ENCODE assay signal across 8 cellular contexts in the genomic region with DNA sequence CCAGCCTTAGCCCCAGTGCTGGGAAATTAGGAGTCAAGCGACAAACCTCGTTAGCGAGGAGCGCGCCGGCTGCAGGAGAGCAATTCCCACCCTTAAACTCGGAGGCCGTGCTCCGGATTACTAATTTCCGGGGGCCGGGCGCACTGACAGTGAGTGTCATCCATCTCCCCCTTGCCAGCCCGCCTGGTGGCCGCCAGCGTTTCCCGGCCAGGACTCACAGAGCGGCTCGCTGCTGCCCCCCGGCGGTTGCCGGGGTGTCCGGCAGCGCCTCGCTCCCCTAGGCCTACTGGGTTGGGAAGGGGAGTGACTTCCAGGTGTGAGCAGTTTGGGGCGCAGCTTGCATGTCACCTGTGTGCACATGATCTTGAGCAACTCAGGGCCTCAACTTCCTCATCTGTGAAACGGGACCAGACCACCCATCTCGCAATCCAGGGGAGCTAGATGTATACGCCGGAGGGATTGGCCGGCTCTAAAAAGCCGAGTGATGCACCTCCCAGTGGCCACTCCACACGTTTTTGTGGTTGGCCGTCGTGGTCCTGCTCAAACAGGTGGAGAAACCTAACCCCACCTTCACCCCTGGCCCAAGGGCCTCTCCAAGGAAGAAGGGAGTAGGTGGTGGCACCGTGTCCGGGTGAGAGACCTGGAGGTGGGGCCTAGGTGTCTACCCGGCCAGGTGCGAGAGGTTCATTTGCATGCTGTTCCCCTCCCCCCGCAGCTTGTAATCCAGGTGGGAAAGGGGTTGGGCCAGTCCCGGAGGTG. TPM values are rescaled to one million over a fixed set of nuclear protein-coding genes. Genes with fewer than 3 reads are reported as not detected.
DNase-seq lines count a peak whose midpoint lies in the region; ATAC-seq and TF ChIP-seq lines count a peak whose summit lies in the region.

No MANE protein-coding gene starts in this region.

- H3K27me3 Mint-ChIP-seq in CD14-positive monocyte (ENCODE audit: low read depth in 3 of 3) (peaks cover 4 to 13% (median 7%) of the 10 kb centered on the region in 3 donors), neural progenitor cell (ENCODE audit: insufficient read depth, low read depth) (peaks cover 21% of the 10 kb centered on the region)
- H3K27me3 Mint-ChIP-seq in stimulated activated naive CD8-positive, alpha-beta T cell treated with anti-CD3 and anti-CD28 coated beads, Interleukin-15, amount 100 ng/mL, for 72 hours: no peaks in the 10 kb centered on the region

- H3F3A ChIP-seq in neural progenitor cell (ENCODE audit: low read depth): peaks cover 78% of the 10 kb centered on the region

- TF ChIP-seq CTCF in CD14-positive monocyte (IDR thresholded peaks at IDR 0.05) (peak; percentile 99), neural progenitor cell (IDR thresholded peaks at IDR 0.05) (peak; percentile 91)

- no peaks in the 10 kb centered on the region for H3K9me3 ChIP-seq in neural progenitor cell (ENCODE audit: low read depth)

- peak; percentile 37 for ATAC-seq in GM21423 (IDR thresholded peaks at IDR 0.05; ENCODE audit: unreplicated experiment)
- ATAC-seq in stimulated activated naive CD8-positive, alpha-beta T cell treated with anti-CD3 and anti-CD28 coated beads, Interleukin-15, amount 100 ng/mL, for 72 hours: peak; percentile 72

- H3K4me3 Mint-ChIP-seq in CD14-positive monocyte (peak overlapping the region; percentile 67 to 82), neural progenitor cell (peak overlapping the region; percentile 79)
- H3K4me3 Mint-ChIP-seq in stimulated activated naive CD8-positive, alpha-beta T cell treated with anti-CD3 and anti-CD28 coated beads, Interleukin-15, amount 100 ng/mL, for 72 hours: peak overlapping the region; percentile 70 to 71

- peak overlapping the region; percentile 89 for H3K4me2 ChIP-seq in neural progenitor cell

- H2AFZ ChIP-seq in neural progenitor cell (replicated peaks): no peak overlapping the region

- H3K27ac ChIP-seq in neural progenitor cell: no peak overlapping the region

- peak; percentile 90 for DNase-seq in CD14-positive monocyte (ENCODE audit: low spot score)
- peak; percentile 86 for DNase-seq in LoVo (ENCODE audit: low spot score)
- peak; percentile 35 for DNase-seq in SIG-M5 (lab: John Stamatoyannopoulos, UW)
- DNase-seq in activated gamma-delta T cell (lab: John Stamatoyannopoulos, UW): peak; percentile 80
- DNase-seq in foreskin melanocyte: peak; percentile 78
- peak; percentile 95 for DNase-seq in neural progenitor cell (ENCODE audit: low spot score)
- DNase-seq in stimulated activated naive CD8-positive, alpha-beta T cell treated with anti-CD3 and anti-CD28 coated beads, Interleukin-15, amount 100 ng/mL, for 72 hours: peak; percentile 91

- H3K4me3 ChIP-seq in neural progenitor cell: peak overlapping the region; percentile 73

- H3K4me1 ChIP-seq in neural progenitor cell: peaks cover 36% of the 10 kb centered on the region

- peaks cover 43% of the 10 kb centered on the region for H4K20me1 ChIP-seq in neural progenitor cell (ENCODE audit: low read depth)

- no peak overlapping the region for H3K9ac ChIP-seq in neural progenitor cell

- H3K4me1 Mint-ChIP-seq in CD14-positive monocyte: peaks cover 49% of the 10 kb centered on the region
- H3K4me1 Mint-ChIP-seq in neural progenitor cell: peaks cover 54% of the 10 kb centered on the region
- peaks cover 61% of the 10 kb centered on the region for H3K4me1 Mint-ChIP-seq in stimulated activated naive CD8-positive, alpha-beta T cell treated with anti-CD3 and anti-CD28 coated beads, Interleukin-15, amount 100 ng/mL, for 72 hours

- peaks cover 18% of the 10 kb centered on the region for H3K27me3 ChIP-seq in neural progenitor cell

- no peaks in the 10 kb centered on the region for H3K79me2 ChIP-seq in neural progenitor cell (ENCODE audit: low read depth)

- H3K36me3 ChIP-seq in neural progenitor cell: no peaks in the 10 kb centered on the region

- peaks cover 0 to 3% (median 0%) of the 10 kb centered on the region in 7 donors for H3K9me3 Mint-ChIP-seq in CD14-positive monocyte
- H3K9me3 Mint-ChIP-seq in neural progenitor cell: no peaks in the 10 kb centered on the region
- H3K9me3 Mint-ChIP-seq in stimulated activated naive CD8-positive, alpha-beta T cell treated with anti-CD3 and anti-CD28 coated beads, Interleukin-15, amount 100 ng/mL, for 72 hours: no peaks in the 10 kb centered on the region

- peaks cover 17 to 20% of the 10 kb centered on the region in 2 donors for H3K36me3 Mint-ChIP-seq in CD14-positive monocyte
- H3K36me3 Mint-ChIP-seq in neural progenitor cell: no peaks in the 10 kb centered on the region

- H3K27ac Mint-ChIP-seq in CD14-positive monocyte (peak overlapping the region in 3 of 7 donors; percentile 58 to 86 (median 73)), neural progenitor cell (no peak overlapping the region)
- no peak overlapping the region for H3K27ac Mint-ChIP-seq in stimulated activated naive CD8-positive, alpha-beta T cell treated with anti-CD3 and anti-CD28 coated beads, Interleukin-15, amount 100 ng/mL, for 72 hours

- intact Hi-C loops in CD14-positive monocyte (cut with micrococcal nuclease): loop anchor here (2.0 to 10.0 kb wide), 4 partner anchors 40 to 306 kb away; no protein-coding TSS in a partner anchor

RNA-seq across cellular contexts. Expression of gene GSE1, which starts 2.5 kb away (rescaled TPM):
- under 1 TPM; 0.67 to 0.86 TPM for polyA plus RNA-seq in CD14-positive monocyte
- 7.7 and 20.4 TPM in 2 replicates for total RNA-seq in neural progenitor cell (ENCODE audit: low replicate concordance)

Comparison
In these comparisons a context has a peak if more than half of its experiments do, and no peak if none do; other contexts are left out.
1. DNase-seq: peak in every context shown above with its lines; median percentile 95 in neural progenitor cell; 91 in stimulated activated naive CD8-positive, alpha-beta T cell treated with anti-CD3 and anti-CD28 coated beads, Interleukin-15, amount 100 ng/mL, for 72 hours; 90 in CD14-positive monocyte; 86 in LoVo; 80 in activated gamma-delta T cell; 78 in foreskin melanocyte; 35 in SIG-M5.